ENCODE assay signal across 1 cellular context in the genomic region with DNA sequence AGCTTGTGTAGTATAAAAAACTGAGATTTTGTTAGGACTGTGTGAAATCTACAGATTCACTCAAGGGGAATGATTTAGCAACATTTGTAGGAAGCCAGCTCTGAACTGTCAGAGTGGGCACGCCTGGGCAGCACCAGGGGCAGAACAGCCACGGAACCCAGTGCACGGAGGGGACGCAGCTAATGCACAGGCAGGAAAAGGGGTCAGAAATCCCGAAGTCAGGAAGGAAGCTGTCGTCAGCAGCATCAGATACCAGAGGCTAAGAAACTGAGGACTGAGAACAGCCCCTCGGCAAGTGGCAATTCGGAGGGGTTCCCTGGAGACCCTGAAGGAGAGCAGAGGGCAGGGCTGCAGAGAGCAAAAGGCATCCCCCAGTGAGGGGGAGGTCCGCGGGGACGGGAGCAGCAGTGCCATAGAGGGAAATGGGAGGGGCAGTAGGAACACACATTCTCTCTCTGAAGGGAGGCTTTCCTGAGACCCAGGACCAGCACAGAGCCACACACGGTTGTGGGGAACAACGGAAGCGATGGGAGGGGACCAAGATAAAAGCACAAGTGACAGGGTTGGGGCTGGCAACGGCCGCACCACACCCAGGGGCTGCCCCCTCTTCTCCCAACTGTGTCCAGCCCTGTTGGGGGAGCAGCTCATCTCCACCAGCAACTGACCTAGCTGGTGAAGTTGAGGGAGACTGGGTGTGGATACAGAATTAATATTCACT.
TF ChIP-seq lines count a peak whose summit lies in the region.

No MANE protein-coding gene starts in this region.

TF ChIP-seq in endothelial cell of umbilical vein, 7 proteins besides CTCF, POLR2A, EP300 and RAD21:
- TF ChIP-seq POLR2AphosphoS5 (IDR thresholded peaks at IDR 0.05; ENCODE audit: insufficient read depth, low read depth, low read length) (peak; percentile 12), GATA2 (IDR thresholded peaks at IDR 0.05; ENCODE audit: insufficient read depth, insufficient read length, low read depth, low read length) (peak; percentile 79), JUN (IDR thresholded peaks at IDR 0.05; ENCODE audit: borderline replicate concordance, insufficient read depth, insufficient read length, low read depth) (no peak)
- TF ChIP-seq, protein P1, sequence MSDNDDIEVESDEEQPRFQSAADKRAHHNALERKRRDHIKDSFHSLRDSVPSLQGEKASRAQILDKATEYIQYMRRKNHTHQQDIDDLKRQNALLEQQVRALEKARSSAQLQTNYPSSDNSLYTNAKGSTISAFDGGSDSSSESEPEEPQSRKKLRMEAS (IDR thresholded peaks at IDR 0.05; ENCODE audit: insufficient read depth, insufficient read length), result no peak
